Comparison of ENCODE assay signal across 10 cellular contexts in genomic region chr16:25181247-25181646, GRCh38. TPM values are rescaled to one million over a fixed set of nuclear protein-coding genes. Genes with fewer than 3 reads are reported as not detected.
DNase-seq lines count a peak whose midpoint lies in the region; ATAC-seq and TF ChIP-seq lines count a peak whose summit lies in the region.
"Not testable (repeated sequence)": the region's sequence is repeated elsewhere in the genome, so short reads cannot be mapped to it uniquely, and the experiment has no call there.
"Had no signal": no experiment of that assay in that cellular context is flagged by ENCODE, and none has a peak within 500 bp of the region (broad histone marks: within the 10 kb centered on the region; RNA-seq: fewer than 3 reads in every experiment).

No MANE protein-coding gene starts in this region.

- intact Hi-C loops in CD4-positive, alpha-beta T cell (cut with DNase I, micrococcal nuclease); Calu3 (cut with micrococcal nuclease; ENCODE audit: unreplicated experiment): not testable (repeated sequence)

- not testable (repeated sequence) for H3K9me3 ChIP-seq in BLaER1; CD4-positive, alpha-beta T cell (ENCODE audit: control insufficient read depth, low read length); OCI-LY3 (ENCODE audit: insufficient read depth, low read length)

- H3K4me1 ChIP-seq in BLaER1 (peaks cover 12% of the 10 kb centered on the region; the same call in 1 of the 2 replicates), OCI-LY3 (ENCODE audit: low read length) (peaks cover 15% of the 10 kb centered on the region)

- H3K27ac ChIP-seq in BLaER1; CD4-positive, alpha-beta T cell (ENCODE audit: low read depth, low read length); OCI-LY3 (ENCODE audit: low read length): not testable (repeated sequence)

- H4K20me1 ChIP-seq in BLaER1; OCI-LY3 (ENCODE audit: insufficient read depth, low read length): not testable (repeated sequence)

- CTCF ChIA-PET in CD4-positive, alpha-beta T cell (lab: Charles Lee); Calu3 (lab: Charles Lee): not testable (repeated sequence)
- CTCF ChIA-PET in activated CD4-positive, alpha-beta memory T cell treated with anti-CD3 and anti-CD28 coated beads, Interleukin-2, amount 10 ng/mL, durations not matched to agents 7 days and 5 days (lab: Charles Lee): interaction anchor here (2.2 kb wide), 1 partner anchor 45 kb away, joined by 8 read pairs; no protein-coding TSS in a partner anchor

- DNase-seq in CD4-positive, alpha-beta T cell; Calu3; activated CD4-positive, alpha-beta memory T cell treated with anti-CD3 and anti-CD28 coated beads, Interleukin-2, amount 10 ng/mL, durations not matched to agents 7 days and 5 days; central memory CD8-positive, alpha-beta T cell (ENCODE audit: low spot score in 2 of 2): not testable (repeated sequence)

- H3K79me2 ChIP-seq in OCI-LY3 (ENCODE audit: low read length): not testable (repeated sequence)

- H3K9ac ChIP-seq in BLaER1; OCI-LY3 (ENCODE audit: low read length): not testable (repeated sequence)

- H3K4me2 ChIP-seq in BLaER1 (peak overlapping the region; percentile 27), OCI-LY3 (ENCODE audit: low read length) (peak overlapping the region; percentile 57)

- not testable (repeated sequence) for H3K27me3 Mint-ChIP-seq in CD4-positive, alpha-beta T cell; Calu3 (ENCODE audit: unreplicated experiment); activated CD4-positive, alpha-beta memory T cell treated with anti-CD3 and anti-CD28 coated beads, Interleukin-2, amount 10 ng/mL, durations not matched to agents 7 days and 5 days; activated T-helper 17 cell treated with anti-CD3 and anti-CD28 coated beads, Interleukin-2, amount 50 U/mL, for 72 hours; central memory CD8-positive, alpha-beta T cell

- peaks cover 23% of the 10 kb centered on the region for H3K36me3 Mint-ChIP-seq in CD4-positive, alpha-beta T cell (ENCODE audit: low read depth)
- H3K36me3 Mint-ChIP-seq in Calu3 (ENCODE audit: insufficient read depth, unreplicated experiment); activated CD4-positive, alpha-beta memory T cell treated with anti-CD3 and anti-CD28 coated beads, Interleukin-2, amount 10 ng/mL, durations not matched to agents 7 days and 5 days (ENCODE audit: low read depth); central memory CD8-positive, alpha-beta T cell (ENCODE audit: insufficient read depth): not testable (repeated sequence)
- peaks cover 27% of the 10 kb centered on the region for H3K36me3 Mint-ChIP-seq in activated T-helper 17 cell treated with anti-CD3 and anti-CD28 coated beads, Interleukin-2, amount 50 U/mL, for 72 hours (ENCODE audit: low read depth)

- H3K27me3 ChIP-seq in BLaER1; CD4-positive, alpha-beta T cell (ENCODE audit: control insufficient read depth, insufficient read depth, low read length); OCI-LY3 (ENCODE audit: low read depth, low read length): not testable (repeated sequence)

- H3K4me3 ChIP-seq in BLaER1: not testable (repeated sequence)
- H3K4me3 ChIP-seq in OCI-LY3 (ENCODE audit: low read length): peak overlapping the region; percentile 27; the same call in 1 of the 2 replicates

- peak overlapping the region; percentile 39 for H3K27ac Mint-ChIP-seq in CD4-positive, alpha-beta T cell
- not testable (repeated sequence) for H3K27ac Mint-ChIP-seq in Calu3 (ENCODE audit: unreplicated experiment); activated CD4-positive, alpha-beta memory T cell treated with anti-CD3 and anti-CD28 coated beads, Interleukin-2, amount 10 ng/mL, durations not matched to agents 7 days and 5 days; activated T-helper 17 cell treated with anti-CD3 and anti-CD28 coated beads, Interleukin-2, amount 50 U/mL, for 72 hours
- peak overlapping the region; percentile 68 for H3K27ac Mint-ChIP-seq in central memory CD8-positive, alpha-beta T cell (ENCODE audit: low read depth)

- ATAC-seq in CD4-positive, alpha-beta T cell (ENCODE audit: poor library complexity); central memory CD8-positive, alpha-beta T cell (replicated peaks; ENCODE audit: extremely low read depth, poor library complexity, severe bottlenecking): not testable (repeated sequence)
- ATAC-seq in HG02885 (IDR thresholded peaks at IDR 0.05; ENCODE audit: poor library complexity, unreplicated experiment): peak; percentile 53
- peak; percentile 69 for ATAC-seq in activated T-helper 17 cell treated with anti-CD3 and anti-CD28 coated beads, Interleukin-2, amount 50 U/mL, for 72 hours (replicated peaks)

- TF ChIP-seq CTCF in CD4-positive, alpha-beta T cell (IDR thresholded peaks at IDR 0.05); Calu3 (IDR thresholded peaks at IDR 0.05; ENCODE audit: unreplicated experiment); OCI-LY3 (IDR thresholded peaks at IDR 0.05; ENCODE audit: low read depth, low read length): not testable (repeated sequence)

- POLR2A ChIA-PET in CD4-positive, alpha-beta T cell (lab: Charles Lee); activated CD4-positive, alpha-beta memory T cell treated with anti-CD3 and anti-CD28 coated beads, Interleukin-2, amount 10 ng/mL, durations not matched to agents 7 days and 5 days (lab: Charles Lee): not testable (repeated sequence)

- H3K36me3 ChIP-seq in BLaER1: peaks cover 20% of the 10 kb centered on the region
- H3K36me3 ChIP-seq in OCI-LY3 (replicated peaks; ENCODE audit: low read depth, low read length): not testable (repeated sequence)

- H3K9me3 Mint-ChIP-seq in CD4-positive, alpha-beta T cell; Calu3 (ENCODE audit: low read depth, unreplicated experiment); activated CD4-positive, alpha-beta memory T cell treated with anti-CD3 and anti-CD28 coated beads, Interleukin-2, amount 10 ng/mL, durations not matched to agents 7 days and 5 days; activated T-helper 17 cell treated with anti-CD3 and anti-CD28 coated beads, Interleukin-2, amount 50 U/mL, for 72 hours; central memory CD8-positive, alpha-beta T cell: not testable (repeated sequence)

- TSS peak; percentile 13 for BruUV-seq in Calu3 (replicated peaks; lab: Mats Ljungman, UMichigan)

- H3K4me3 Mint-ChIP-seq in CD4-positive, alpha-beta T cell; Calu3 (ENCODE audit: low read depth, unreplicated experiment); central memory CD8-positive, alpha-beta T cell: not testable (repeated sequence)
- peak overlapping the region; percentile 38 for H3K4me3 Mint-ChIP-seq in activated CD4-positive, alpha-beta memory T cell treated with anti-CD3 and anti-CD28 coated beads, Interleukin-2, amount 10 ng/mL, durations not matched to agents 7 days and 5 days
- peak overlapping the region; percentile 27 for H3K4me3 Mint-ChIP-seq in activated T-helper 17 cell treated with anti-CD3 and anti-CD28 coated beads, Interleukin-2, amount 50 U/mL, for 72 hours

- not testable (repeated sequence) for H2AFZ ChIP-seq in OCI-LY3 (ENCODE audit: low read depth, low read length)

- not testable (repeated sequence) for H3K4me1 Mint-ChIP-seq in CD4-positive, alpha-beta T cell (ENCODE audit: low read depth); Calu3 (ENCODE audit: low read depth, unreplicated experiment); activated CD4-positive, alpha-beta memory T cell treated with anti-CD3 and anti-CD28 coated beads, Interleukin-2, amount 10 ng/mL, durations not matched to agents 7 days and 5 days; activated T-helper 17 cell treated with anti-CD3 and anti-CD28 coated beads, Interleukin-2, amount 50 U/mL, for 72 hours; central memory CD8-positive, alpha-beta T cell

RNA-seq across cellular contexts. Expression of gene AQP8, which starts 35.5 kb away (rescaled TPM):
- under 1 TPM; 0.64 to 0.82 TPM for total RNA-seq in CD4-positive, alpha-beta T cell
- total RNA-seq in Calu3 (2022): not detected in 2 replicates
- not detected for total RNA-seq in activated CD4-positive, alpha-beta memory T cell treated with anti-CD3 and anti-CD28 coated beads, Interleukin-2, amount 10 ng/mL, durations not matched to agents 7 days and 5 days
- total RNA-seq in activated T-helper 17 cell treated with anti-CD3 and anti-CD28 coated beads, Interleukin-2, amount 50 U/mL, for 72 hours: not detected
- total RNA-seq: B cell, Caco-2 had no signal
